ENCODE assay signal across 17 cellular contexts in genomic region chr6:157151989-157152388, GRCh38.
DNase-seq lines count a peak whose midpoint lies in the region; ATAC-seq and TF ChIP-seq lines count a peak whose summit lies in the region.
"Had no signal": no experiment of that assay in that cellular context is flagged by ENCODE, and none has a peak within 500 bp of the region (broad histone marks: within the 10 kb centered on the region; RNA-seq: fewer than 3 reads in every experiment).

No MANE protein-coding gene starts in this region.

- no peak for TF ChIP-seq CTCF in astrocyte of the cerebellum (IDR thresholded peaks at IDR 0.05; ENCODE audit: low read depth, low read length, missing control alignments)

- POLR2A ChIA-PET in activated CD8-positive, alpha-beta T cell treated with anti-CD3 and anti-CD28 coated beads, Interleukin-2, amount 10 ng/mL, durations not matched to agents 7 days and 5 days (lab: Charles Lee), result no interaction called here

- H3K9me3 Mint-ChIP-seq in activated CD8-positive, alpha-beta T cell treated with anti-CD3 and anti-CD28 coated beads, Interleukin-2, amount 10 ng/mL, durations not matched to agents 7 days and 5 days (ENCODE audit: insufficient read depth), result no peaks in the 10 kb centered on the region
- H3K9me3 Mint-ChIP-seq: activated B cell treated with CpG ODN at 0.5 μM for 24 hours; effector memory CD8-positive, alpha-beta T cell; GM23338 had no signal

- H3K4me3 ChIP-seq in astrocyte of the cerebellum (ENCODE audit: low read depth, low read length), result no peak overlapping the region
- H3K4me3 ChIP-seq: ascending aorta, GM23338 had no signal

- H3K4me1 Mint-ChIP-seq in activated CD8-positive, alpha-beta T cell treated with anti-CD3 and anti-CD28 coated beads, Interleukin-2, amount 10 ng/mL, durations not matched to agents 7 days and 5 days (ENCODE audit: low read depth), result peaks cover 6% of the 10 kb centered on the region
- H3K4me1 Mint-ChIP-seq: activated B cell treated with CpG ODN at 0.5 μM for 24 hours had no signal

- in situ Hi-C loops in astrocyte of the cerebellum (cut with HindIII; ENCODE audit: low sequenced_read_pairs), result no loop called here

- CTCF ChIA-PET in activated CD8-positive, alpha-beta T cell treated with anti-CD3 and anti-CD28 coated beads, Interleukin-2, amount 10 ng/mL, durations not matched to agents 7 days and 5 days (lab: Charles Lee), result interaction anchor here (0.6 to 1.4 kb wide), 3 partner anchors 84 to 1820 kb away, joined by 3 to 7 read pairs (median 3); no protein-coding TSS in a partner anchor

- DNase-seq in AG08395 (ENCODE audit: low spot score) (peak; percentile 48), LHCN-M2 (ENCODE audit: low read depth) (peak; percentile 94), astrocyte of the cerebellum (ENCODE audit: low read depth) (peak; percentile 84), hepatic stellate cell (ENCODE audit: low spot score) (peak; percentile 69), inferior parietal cortex (ENCODE audit: extremely low spot score) (no peak)
- no peak for DNase-seq in activated CD8-positive, alpha-beta T cell treated with anti-CD3 and anti-CD28 coated beads, Interleukin-2, amount 10 ng/mL, durations not matched to agents 7 days and 5 days
- DNase-seq: activated B cell treated with CpG ODN at 0.5 μM for 24 hours; DMS79 treated with DMSO at 0.1 percent for 48 hours; effector memory CD8-positive, alpha-beta T cell; mammary epithelial cell; NCI-H1436 treated with DMSO at 0.1 percent for 48 hours; SIG-M5; stimulated activated CD8-positive, alpha-beta memory T cell treated with anti-CD3 and anti-CD28 coated beads, Interleukin-4, amount 100 ng/mL, for 48 hours had no signal

- no peak overlapping the region for H3K4me3 Mint-ChIP-seq in activated CD8-positive, alpha-beta T cell treated with anti-CD3 and anti-CD28 coated beads, Interleukin-2, amount 10 ng/mL, durations not matched to agents 7 days and 5 days
- H3K4me3 Mint-ChIP-seq: activated B cell treated with CpG ODN at 0.5 μM for 24 hours; effector memory CD8-positive, alpha-beta T cell; GM23338 had no signal

- no peak overlapping the region for H3K27ac Mint-ChIP-seq in activated CD8-positive, alpha-beta T cell treated with anti-CD3 and anti-CD28 coated beads, Interleukin-2, amount 10 ng/mL, durations not matched to agents 7 days and 5 days
- H3K27ac Mint-ChIP-seq: activated B cell treated with CpG ODN at 0.5 μM for 24 hours had no signal

- peaks cover 17% of the 10 kb centered on the region for H3K36me3 Mint-ChIP-seq in activated CD8-positive, alpha-beta T cell treated with anti-CD3 and anti-CD28 coated beads, Interleukin-2, amount 10 ng/mL, durations not matched to agents 7 days and 5 days (ENCODE audit: low read depth)

- no peak for ATAC-seq in activated CD8-positive, alpha-beta T cell treated with anti-CD3 and anti-CD28 coated beads, Interleukin-2, amount 10 ng/mL, durations not matched to agents 7 days and 5 days
- ATAC-seq in HG02938 (IDR thresholded peaks at IDR 0.05; ENCODE audit: unreplicated experiment) (no peak), HG02610 (IDR thresholded peaks at IDR 0.05; ENCODE audit: unreplicated experiment) (no peak)
- ATAC-seq: effector memory CD8-positive, alpha-beta T cell; GM23338 had no signal

- no peaks in the 10 kb centered on the region for H3K27me3 Mint-ChIP-seq in activated CD8-positive, alpha-beta T cell treated with anti-CD3 and anti-CD28 coated beads, Interleukin-2, amount 10 ng/mL, durations not matched to agents 7 days and 5 days (ENCODE audit: low read depth)
- H3K27me3 Mint-ChIP-seq: activated B cell treated with CpG ODN at 0.5 μM for 24 hours; effector memory CD8-positive, alpha-beta T cell had no signal

Comparison
In these comparisons a context has a peak if more than half of its experiments do, and no peak if none do; other contexts are left out.
1. DNase-seq: peak in AG08395 (single experiment), LHCN-M2 (single experiment), astrocyte of the cerebellum (single experiment) and hepatic stellate cell (single experiment); none in activated CD8-positive, alpha-beta T cell treated with anti-CD3 and anti-CD28 coated beads, Interleukin-2, amount 10 ng/mL, durations not matched to agents 7 days and 5 days (single experiment) and inferior parietal cortex (single experiment).